Comparison of ENCODE assay signal across 2 cellular contexts in genomic region chr10:74075906-74076305, GRCh38.
TF ChIP-seq lines count a peak whose summit lies in the region.

No MANE protein-coding gene starts in this region.

TF ChIP-seq in SK-N-SH, 30 proteins besides CTCF, POLR2A, EP300 and RAD21 (continued from another document):
- TF ChIP-seq FOSL2 (IDR thresholded peaks at IDR 0.05; ENCODE audit: borderline replicate concordance, low read depth) (no peak), FOXM1 (IDR thresholded peaks at IDR 0.05; ENCODE audit: low read depth) (no peak), GATA2 (CRISPR knock-in tag; IDR thresholded peaks at IDR 0.05) (no peak), FOXJ3 (CRISPR knock-in tag; IDR thresholded peaks at IDR 0.05) (no peak), TCF12 (IDR thresholded peaks at IDR 0.05) (no peak), RFX5 (IDR thresholded peaks at IDR 0.05; ENCODE audit: low read length) (no peak), MAX (IDR thresholded peaks at IDR 0.05; ENCODE audit: low read depth) (no peak)

TF ChIP-seq in SK-N-SH treated with all-trans-retinoic acid at 6 μM for 48 hours, 23 proteins besides CTCF, POLR2A, EP300 and RAD21 (continued from another document):
- TF ChIP-seq TSHZ2 (CRISPR knock-in tag; IDR thresholded peaks at IDR 0.05): no peak
- TF ChIP-seq SNAI2 (CRISPR knock-in tag; IDR thresholded peaks at IDR 0.05): no peak
- TF ChIP-seq TCF4 (CRISPR knock-in tag; IDR thresholded peaks at IDR 0.05; ENCODE audit: borderline replicate concordance): no peak
- TF ChIP-seq ZFP3 (CRISPR knock-in tag; IDR thresholded peaks at IDR 0.05): no peak
- no peak for TF ChIP-seq ZNF70 (CRISPR knock-in tag; IDR thresholded peaks at IDR 0.05)
- TF ChIP-seq OSR1 (CRISPR knock-in tag; IDR thresholded peaks at IDR 0.05): no peak
- TF ChIP-seq CSRNP3 (CRISPR knock-in tag; IDR thresholded peaks at IDR 0.05): no peak
- no peak for TF ChIP-seq ZFP30 (CRISPR knock-in tag; IDR thresholded peaks at IDR 0.05)
- no peak for TF ChIP-seq RARB (CRISPR knock-in tag; IDR thresholded peaks at IDR 0.05)
